Comparison of ENCODE assay signal across 14 cellular contexts in the genomic region with DNA sequence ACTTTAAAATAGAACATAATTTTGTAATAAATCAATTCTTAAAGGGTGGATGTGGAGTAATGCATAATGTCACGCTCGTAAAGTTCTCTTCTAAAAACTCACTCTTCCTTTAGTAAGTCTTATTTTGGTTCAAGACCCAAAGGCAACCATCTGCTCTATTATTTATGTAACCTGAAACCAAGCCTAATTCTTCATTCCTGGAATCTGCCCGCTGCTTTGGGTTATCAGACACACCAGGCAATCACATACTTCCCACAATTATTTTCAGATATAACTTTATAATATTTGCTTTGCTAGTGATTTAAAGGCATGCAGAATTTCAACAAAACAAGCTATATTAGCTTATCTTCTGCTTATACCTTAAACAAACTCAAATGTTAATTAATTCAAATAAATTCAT. TPM values are rescaled to one million over a fixed set of nuclear protein-coding genes. Genes with fewer than 3 reads are reported as not detected.
DNase-seq lines count a peak whose midpoint lies in the region; ATAC-seq and TF ChIP-seq lines count a peak whose summit lies in the region.
"Had no signal": no experiment of that assay in that cellular context is flagged by ENCODE, and none has a peak within 500 bp of the region (broad histone marks: within the 10 kb centered on the region; RNA-seq: fewer than 3 reads in every experiment).

No MANE protein-coding gene starts in this region.

- no peak overlapping the region for H2BK12ac ChIP-seq in trophoblast cell (ENCODE audit: low read length)

- no peak for ATAC-seq in HG03108 (IDR thresholded peaks at IDR 0.05; ENCODE audit: unreplicated experiment)

- H3K18ac ChIP-seq in trophoblast cell (ENCODE audit: low read length) = no peak overlapping the region

- H4K12ac ChIP-seq in trophoblast cell (ENCODE audit: low read depth, low read length) = no peak overlapping the region

- DNase-seq in A673 (ENCODE audit: low spot score) (peak; percentile 4), KBM-7 (peak; percentile 33), SJCRH30 (peak; percentile 33 to 80), fibroblast of peridontal ligament (ENCODE audit: extremely low read depth) (peak; percentile 7), foreskin fibroblast (no peak), trophoblast cell (no peak), right atrium auricular region (ENCODE audit: low spot score) (no peak)
- DNase-seq: C1 segment of cervical spinal cord, EL, Karpas-422, NCI-H1105, NCI-H1694, SIG-M5 had no signal

- no peaks in the 10 kb centered on the region for H3K79me2 ChIP-seq in trophoblast cell (ENCODE audit: control insufficient read depth, insufficient read depth, low read length, poor library complexity)

- no peak overlapping the region for H3K23ac ChIP-seq in trophoblast cell (ENCODE audit: low read length)

- no peak overlapping the region for H2BK120ac ChIP-seq in trophoblast cell (ENCODE audit: insufficient read depth, low read length, poor library complexity)

- in situ Hi-C loops in KBM-7 (cut with MboI; ENCODE audit: low pct_unique_long_range_greater_than_20kb, low sequenced_read_pairs) = no loop called here

- H3K14ac ChIP-seq in trophoblast cell (ENCODE audit: low read length) = no peak overlapping the region

- no peak overlapping the region for H3K4ac ChIP-seq in trophoblast cell (ENCODE audit: low read depth, low read length)

- H3K27me3 ChIP-seq in A673 (replicated peaks; ENCODE audit: insufficient read depth, low read depth, low read length, poor library complexity) (no peaks in the 10 kb centered on the region), SJCRH30 (no peaks in the 10 kb centered on the region), trophoblast cell (ENCODE audit: insufficient read depth, low read length) (no peaks in the 10 kb centered on the region), right atrium auricular region (no peaks in the 10 kb centered on the region)

- POLR2A ChIA-PET in A673 (lab: Charles Lee; ENCODE audit: low non-redundant PET) = no interaction called here

- no peak overlapping the region for H3K4me3 ChIP-seq in A673 (ENCODE audit: low read depth, low read length, poor library complexity, severe bottlenecking)
- no peak overlapping the region for H3K4me3 ChIP-seq in SJCRH30
- no peak overlapping the region for H3K4me3 ChIP-seq in foreskin fibroblast (ENCODE audit: low read depth in 1 of 2, low read length in 2 of 2)
- no peak overlapping the region for H3K4me3 ChIP-seq in trophoblast cell (ENCODE audit: low read depth, low read length)
- no peak overlapping the region for H3K4me3 ChIP-seq in right atrium auricular region

- intact Hi-C loops in A673 (cut with micrococcal nuclease; ENCODE audit: unreplicated experiment) = no loop called here

- H3K36me3 ChIP-seq in A673 (ENCODE audit: insufficient read depth, low read length, poor library complexity, severe bottlenecking) = no peaks in the 10 kb centered on the region
- H3K36me3 ChIP-seq in SJCRH30 = peaks cover 3% of the 10 kb centered on the region; the same call in 1 of the 2 replicates
- no peaks in the 10 kb centered on the region for H3K36me3 ChIP-seq in trophoblast cell (ENCODE audit: control insufficient read depth in 1 of 2, insufficient read depth in 2 of 2, low read length in 2 of 2)
- peaks cover 17% of the 10 kb centered on the region for H3K36me3 ChIP-seq in right atrium auricular region

- TF ChIP-seq CTCF in A673 (conservative IDR thresholded peaks at IDR 0.05; ENCODE audit: low read depth, low read length) (no peak), foreskin fibroblast (IDR thresholded peaks at IDR 0.05; ENCODE audit: low read depth, low read length) (no peak), right atrium auricular region (IDR thresholded peaks at IDR 0.05) (no peak)

- no CpG with 5 or more reads among the region's 3 CpGs for WGBS in trophoblast cell (ENCODE audit: extremely low coverage, insufficient coverage, insufficient read length)

- CTCF ChIA-PET in A673 (lab: Charles Lee) = no interaction called here

- peaks cover 7% of the 10 kb centered on the region for H3K4me1 ChIP-seq in A673 (ENCODE audit: insufficient read depth, low read length, poor library complexity, severe bottlenecking)
- H3K4me1 ChIP-seq in SJCRH30 = peaks cover 28% of the 10 kb centered on the region
- no peaks in the 10 kb centered on the region for H3K4me1 ChIP-seq in trophoblast cell (ENCODE audit: control insufficient read depth in 1 of 2, insufficient read depth in 2 of 2, low read length in 2 of 2)
- H3K4me1 ChIP-seq in right atrium auricular region = no peaks in the 10 kb centered on the region

- H3K9me3 ChIP-seq in A673 (ENCODE audit: low read depth, low read length, poor library complexity, severe bottlenecking) (no peaks in the 10 kb centered on the region), SJCRH30 (replicated peaks) (no peaks in the 10 kb centered on the region), trophoblast cell (ENCODE audit: insufficient read depth, low read depth, low read length) (no peaks in the 10 kb centered on the region), right atrium auricular region (no peaks in the 10 kb centered on the region)

- H4K91ac ChIP-seq in trophoblast cell (ENCODE audit: low read depth, low read length) = no peak overlapping the region

- no peak overlapping the region for H2BK5ac ChIP-seq in trophoblast cell (ENCODE audit: low read depth, low read length, poor library complexity)

- H3K4me2 ChIP-seq in trophoblast cell (ENCODE audit: low read length) = no peak overlapping the region

- H3K9ac ChIP-seq in trophoblast cell (ENCODE audit: low read length) = no peak overlapping the region

- H2AFZ ChIP-seq in trophoblast cell (ENCODE audit: insufficient read depth, low read length, poor library complexity) = no peak overlapping the region

- H3K27ac ChIP-seq in A673 (ENCODE audit: low read depth, low read length, poor library complexity, severe bottlenecking) = no peak overlapping the region
- H3K27ac ChIP-seq in SJCRH30 = peak overlapping the region; percentile 62
- no peak overlapping the region for H3K27ac ChIP-seq in trophoblast cell (ENCODE audit: low read depth, low read length)
- no peak overlapping the region for H3K27ac ChIP-seq in right atrium auricular region

- no TSS peak for BruUV-seq in A673 (replicated peaks; lab: Mats Ljungman, UMichigan)

- no peak overlapping the region for H2AK5ac ChIP-seq in trophoblast cell (ENCODE audit: low read length)

- no peaks in the 10 kb centered on the region for H3K79me1 ChIP-seq in trophoblast cell (ENCODE audit: low read length)

- no peak overlapping the region for H4K8ac ChIP-seq in trophoblast cell (ENCODE audit: low read depth, low read length)

RNA-seq across cellular contexts. Expression of a gene that starts 39.0 kb away (rescaled TPM):
- 18.5 and 20.4 TPM in 2 replicates for total RNA-seq in A673 (2021)
- total RNA-seq in SJCRH30 (2014; rRNA removed; shearing (Covaris generic)) = 19.6 and 26.6 TPM in 2 replicates
- polyA plus RNA-seq in trophoblast cell (2013) = 5.8 and 7.1 TPM in 2 replicates
- total RNA-seq in right atrium auricular region = 10 to 100 TPM; 13.2 to 13.4 TPM

Comparison
In these comparisons a context has a peak if more than half of its experiments do, and no peak if none do; other contexts are left out.
1. DNase-seq: peak in A673 (single experiment), KBM-7 (single experiment), SJCRH30 (2 of 2) and fibroblast of peridontal ligament (single experiment); none in foreskin fibroblast (0 of 2), trophoblast cell (0 of 2) and right atrium auricular region (single experiment).